8 cellular contexts compared by ENCODE assay signal in the genomic region with DNA sequence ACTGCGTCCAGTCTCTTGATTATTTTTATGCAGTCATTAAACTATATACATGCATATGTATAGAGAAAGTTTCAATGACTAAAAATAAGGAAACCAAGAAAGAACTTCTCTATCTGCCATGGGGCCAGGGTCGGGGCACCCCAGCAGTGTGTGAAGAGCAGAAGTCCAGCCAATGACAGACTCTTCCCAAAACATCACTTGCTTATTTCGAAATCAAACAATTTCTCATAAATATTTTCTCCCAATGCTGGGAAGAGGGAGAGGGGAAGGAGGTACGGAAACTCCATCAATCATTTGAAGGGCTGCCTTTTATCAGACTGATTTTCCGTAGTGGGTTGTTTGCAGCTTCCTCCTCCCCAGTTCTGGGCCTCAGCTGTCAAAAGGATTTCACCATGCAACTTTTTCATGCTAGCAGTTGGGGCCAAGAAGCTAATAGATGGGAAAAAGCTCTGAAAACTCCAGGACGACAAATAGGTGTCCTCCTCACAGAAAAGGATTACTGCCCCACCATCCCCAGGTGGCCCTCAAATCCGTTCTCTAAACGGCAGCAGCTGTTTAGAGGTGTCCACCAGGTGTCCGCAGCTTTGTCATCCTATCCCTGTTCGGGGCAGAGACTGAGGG. TPM values are rescaled to one million over a fixed set of nuclear protein-coding genes. Genes with fewer than 3 reads are reported as not detected.
DNase-seq lines count a peak whose midpoint lies in the region; ATAC-seq and TF ChIP-seq lines count a peak whose summit lies in the region.

No MANE protein-coding gene starts in this region.

- peaks cover 13% of the 10 kb centered on the region for H3K4me1 Mint-ChIP-seq in neural crest cell

- H3K4me3 Mint-ChIP-seq in neural crest cell, result peak overlapping the region; percentile 99

- TF ChIP-seq CTCF in GM12874 (IDR thresholded peaks at IDR 0.05; ENCODE audit: insufficient read depth, low read depth, low read length) (0 out of 2 replicates have a peak, but pooled peaks have one; percentile 1), coronary artery (IDR thresholded peaks at IDR 0.05) (no peak), neural crest cell (conservative IDR thresholded peaks at IDR 0.05) (peak; percentile 24)

- H3K27ac ChIP-seq in coronary artery, result peak overlapping the region; percentile 84 to 97

- H3K36me3 Mint-ChIP-seq in neural crest cell (ENCODE audit: low read depth), result peaks cover 5% of the 10 kb centered on the region

- peak overlapping the region; percentile 93 for H3K4me3 ChIP-seq in coronary artery

- no peaks in the 10 kb centered on the region for H3K9me3 Mint-ChIP-seq in neural crest cell

- peak; percentile 55 for DNase-seq in NCI-H226
- no peak for DNase-seq in coronary artery (ENCODE audit: low spot score)
- no peak for DNase-seq in neural crest cell (ENCODE audit: low read depth, low spot score)
- no peak for DNase-seq in cerebellar cortex (ENCODE audit: low spot score)
- no peak for DNase-seq in NCI-H1048 (lab: John Stamatoyannopoulos, UW)
- no peak for DNase-seq in EL

- no peaks in the 10 kb centered on the region for H3K27me3 Mint-ChIP-seq in neural crest cell (ENCODE audit: low read depth)

- ATAC-seq in HG02981 (IDR thresholded peaks at IDR 0.05; ENCODE audit: unreplicated experiment), result no peak

- H3K27ac Mint-ChIP-seq in neural crest cell (ENCODE audit: unreplicated experiment), result peak overlapping the region; percentile 67

RNA-seq across cellular contexts. Expression of a gene that starts 0.6 kb away (rescaled TPM):
- total RNA-seq in neural crest cell, result 64.6 and 69.9 TPM in 2 replicates

RNA-seq across cellular contexts. Expression of a gene that starts 16.2 kb away (rescaled TPM):
- total RNA-seq in neural crest cell, result 77.0 and 84.8 TPM in 2 replicates

RNA-seq across cellular contexts. Expression of a gene that starts 23.6 kb away (rescaled TPM):
- total RNA-seq in neural crest cell, result 6.0 and 7.2 TPM in 2 replicates

RNA-seq across cellular contexts. Expression of a gene that starts 52.4 kb away (rescaled TPM):
- 2.6 and 3.3 TPM in 2 replicates for total RNA-seq in neural crest cell
